27 cellular contexts compared by ENCODE assay signal in the genomic region with DNA sequence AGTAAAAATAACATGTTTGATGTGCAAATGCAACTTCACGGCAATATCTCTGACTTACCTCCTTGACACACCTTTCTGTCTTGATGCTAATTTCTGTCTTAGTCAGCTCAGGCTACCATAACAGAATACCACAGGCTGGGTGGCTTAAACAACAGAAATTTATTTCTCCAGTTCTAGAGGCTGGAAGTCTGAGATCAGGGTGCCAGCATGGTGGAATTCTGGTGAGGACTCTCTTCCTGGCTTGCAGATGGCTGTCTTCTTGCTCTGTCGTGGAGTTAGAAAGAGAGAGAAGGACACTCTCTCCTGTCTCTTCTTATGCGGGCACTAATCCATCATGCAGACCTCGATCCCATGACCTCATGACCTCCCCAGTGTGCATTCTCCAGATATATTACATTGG.
A peak's percentile ranks its signal among the peaks of the same experiment; 100 is the strongest.
DNase-seq lines count a peak whose midpoint lies in the region.
"Had no signal": no experiment of that assay in that cellular context is flagged by ENCODE, and none has a peak within 500 bp of the region (broad histone marks: within the 10 kb centered on the region; RNA-seq: fewer than 3 reads in every experiment).

No MANE protein-coding gene starts in this region.

- no peaks in the 10 kb centered on the region for H3K79me1 ChIP-seq in trophoblast cell (ENCODE audit: low read length)

- H3K23ac ChIP-seq in trophoblast cell (ENCODE audit: low read length) = no peak overlapping the region

- no peak overlapping the region for H2AFZ ChIP-seq in trophoblast cell (ENCODE audit: insufficient read depth, low read length, poor library complexity)

- H3K9ac ChIP-seq in trophoblast cell (ENCODE audit: low read length) = no peak overlapping the region
- H3K9ac ChIP-seq: BLaER1; BLaER1 treated with 17β-estradiol and CSF1 and Interleukin-3, amounts not matched to agents 10 nM and 100 nM had no signal

- H2BK5ac ChIP-seq in trophoblast cell (ENCODE audit: low read depth, low read length, poor library complexity) = no peak overlapping the region

- no peak overlapping the region for H3K4ac ChIP-seq in trophoblast cell (ENCODE audit: low read depth, low read length)

- no peak overlapping the region for H4K12ac ChIP-seq in trophoblast cell (ENCODE audit: low read depth, low read length)

- no peak overlapping the region for H2BK12ac ChIP-seq in trophoblast cell (ENCODE audit: low read length)

- H3K27me3 ChIP-seq in trophoblast cell (ENCODE audit: insufficient read depth, low read length) = no peaks in the 10 kb centered on the region
- H3K27me3 ChIP-seq: BE2C; BLaER1; BLaER1 treated with 17β-estradiol and CSF1 and Interleukin-3, amounts not matched to agents 10 nM and 100 nM had no signal

- H3K79me2 ChIP-seq in trophoblast cell (ENCODE audit: control insufficient read depth, insufficient read depth, low read length, poor library complexity) = no peaks in the 10 kb centered on the region

- H3K14ac ChIP-seq in trophoblast cell (ENCODE audit: low read length) = no peak overlapping the region

- no peak overlapping the region for H3K4me2 ChIP-seq in trophoblast cell (ENCODE audit: low read length)
- H3K4me2 ChIP-seq: A549; BLaER1; BLaER1 treated with 17β-estradiol and CSF1 and Interleukin-3, amounts not matched to agents 10 nM and 100 nM had no signal

- H3K9me3 ChIP-seq in trophoblast cell (ENCODE audit: insufficient read depth, low read depth, low read length) = no peaks in the 10 kb centered on the region
- H3K9me3 ChIP-seq: A549; BE2C; BLaER1; BLaER1 treated with 17β-estradiol and CSF1 and Interleukin-3, amounts not matched to agents 10 nM and 100 nM; Caco-2 had no signal

- WGBS in trophoblast cell (ENCODE audit: extremely low coverage, insufficient coverage, insufficient read length) = no CpG with 5 or more reads among the region's 4 CpGs

- no peaks in the 10 kb centered on the region for H3K36me3 ChIP-seq in trophoblast cell (ENCODE audit: control insufficient read depth in 1 of 2, insufficient read depth in 2 of 2, low read length in 2 of 2)
- H3K36me3 ChIP-seq: BE2C had no signal

- H2BK120ac ChIP-seq in trophoblast cell (ENCODE audit: insufficient read depth, low read length, poor library complexity) = no peak overlapping the region

- DNase-seq in trophoblast cell (peak; percentile 76 to 86), HuH-7.5 (ENCODE audit: low spot score) (no peak)
- DNase-seq: 8988T; ACHN; AML-193; BE2C; C1 segment of cervical spinal cord; Caco-2; Calu3; CD4-positive, alpha-beta memory T cell; CD4-positive, alpha-beta T cell; CD4-positive, CD25-positive, alpha-beta regulatory T cell; CD8-positive, alpha-beta memory T cell; CD8-positive, alpha-beta T cell; COR-L47; DMS 273 treated with DMSO at 0.1 percent for 48 hours; DMS153; DMS53; DMS79; DMS79 treated with DMSO at 0.1 percent for 48 hours; DND-41; EL had no signal

- peaks cover 3% of the 10 kb centered on the region in 2 experiments for H3K4me1 ChIP-seq in trophoblast cell (ENCODE audit: control insufficient read depth in 1 of 2, insufficient read depth in 2 of 2, low read length in 2 of 2)
- H3K4me1 ChIP-seq: BE2C, Caco-2 had no signal

- no peak overlapping the region for H3K27ac ChIP-seq in trophoblast cell (ENCODE audit: low read depth, low read length)
- H3K27ac ChIP-seq: 22Rv1; A549; BLaER1; BLaER1 treated with 17β-estradiol and CSF1 and Interleukin-3, amounts not matched to agents 10 nM and 100 nM; C4-2B had no signal

- H3K18ac ChIP-seq in trophoblast cell (ENCODE audit: low read length) = no peak overlapping the region

- no peak overlapping the region for H4K8ac ChIP-seq in trophoblast cell (ENCODE audit: low read depth, low read length)

- no peak overlapping the region for H2AK5ac ChIP-seq in trophoblast cell (ENCODE audit: low read length)

- no peak overlapping the region for H4K91ac ChIP-seq in trophoblast cell (ENCODE audit: low read depth, low read length)

- no peak overlapping the region for H3K4me3 ChIP-seq in trophoblast cell (ENCODE audit: low read depth, low read length)
- H3K4me3 ChIP-seq: A549; BLaER1; BLaER1 treated with 17β-estradiol and CSF1 and Interleukin-3, amounts not matched to agents 10 nM and 100 nM had no signal
